27 cellular contexts compared by ENCODE assay signal in the genomic region with DNA sequence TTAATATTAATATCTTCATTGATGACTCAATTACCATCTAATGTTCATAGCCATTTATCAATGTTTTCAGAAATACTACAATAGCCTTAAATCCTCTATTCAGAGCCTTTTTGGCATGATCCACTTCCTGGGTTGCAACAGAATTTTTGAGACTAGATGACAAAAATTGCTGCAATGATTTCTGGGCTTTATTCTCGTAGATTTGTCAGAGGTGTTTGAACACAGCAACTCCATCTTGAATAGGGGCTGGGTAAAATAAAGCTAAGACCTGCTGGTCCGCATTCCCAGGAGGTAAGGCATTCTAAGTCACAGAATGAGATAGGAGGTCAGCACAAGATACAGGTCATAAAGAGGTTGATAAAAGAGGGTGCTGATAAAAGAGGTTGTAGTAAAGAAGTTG.
"Had no signal": no experiment of that assay in that cellular context is flagged by ENCODE, and none has a peak within 500 bp of the region (broad histone marks: within the 10 kb centered on the region; RNA-seq: fewer than 3 reads in every experiment).

No MANE protein-coding gene starts in this region.

- H3K4me1 Mint-ChIP-seq: stimulated activated effector memory CD8-positive, alpha-beta T cell treated with anti-CD3 and anti-CD28 coated beads, Interleukin-12 subunit alpha, Interleukin-12 subunit beta, amount 100 ng/mL, for 72 hours had no signal

- H3K27ac Mint-ChIP-seq: naive thymus-derived CD4-positive, alpha-beta T cell; natural killer cell treated with Interleukin-12 subunit alpha and Interleukin-12 subunit beta and Interleukin-15 and Interleukin-18, amount 100 ng/mL, for 72 hours; stimulated activated effector memory CD8-positive, alpha-beta T cell treated with anti-CD3 and anti-CD28 coated beads, Interleukin-12 subunit alpha, Interleukin-12 subunit beta, amount 100 ng/mL, for 72 hours; stimulated activated naive CD8-positive, alpha-beta T cell treated with anti-CD3 and anti-CD28 coated beads, Interleukin-15, Interleukin-2, amounts not matched to agents 100 ng/mL and 50 ng/mL, for 24 hours; type B pancreatic cell had no signal

- H3K36me3 Mint-ChIP-seq: naive thymus-derived CD4-positive, alpha-beta T cell; natural killer cell treated with Interleukin-12 subunit alpha and Interleukin-12 subunit beta and Interleukin-15 and Interleukin-18, amount 100 ng/mL, for 72 hours; stimulated activated effector memory CD8-positive, alpha-beta T cell treated with anti-CD3 and anti-CD28 coated beads, Interleukin-12 subunit alpha, Interleukin-12 subunit beta, amount 100 ng/mL, for 72 hours had no signal

- H3K27me3 Mint-ChIP-seq: natural killer cell treated with Interleukin-12 subunit alpha and Interleukin-12 subunit beta and Interleukin-15 and Interleukin-18, amount 100 ng/mL, for 72 hours; stimulated activated naive CD8-positive, alpha-beta T cell treated with anti-CD3 and anti-CD28 coated beads, Interleukin-15, Interleukin-2, amounts not matched to agents 100 ng/mL and 50 ng/mL, for 24 hours; type B pancreatic cell had no signal

- H3K9me3 ChIP-seq: left lung, lower lobe of right lung, mucosa of descending colon, pancreas, prostate gland, sigmoid colon, spleen, suprapubic skin, thoracic aorta, tibial artery, uterus had no signal

- H3K4me3 ChIP-seq: left lung, lower lobe of right lung, mucosa of descending colon, pancreas, prostate gland, sigmoid colon, spleen, suprapubic skin, thoracic aorta, tibial artery, uterus had no signal

- DNase-seq: hippocampal formation; kidney; left colon; left lung; lower lobe of right lung; midbrain; mucosa of descending colon; naive thymus-derived CD4-positive, alpha-beta T cell; nucleus accumbens; pancreas; posterior cingulate gyrus; retina; right cardiac atrium; sigmoid colon; small intestine; spleen; stimulated activated CD4-positive, alpha-beta T cell treated with anti-CD3 and anti-CD28 coated beads, Interleukin-4, amount 100 ng/mL, for 24 hours; stimulated activated naive CD4-positive, alpha-beta T cell; tibial artery; uterus had no signal

- H3K36me3 ChIP-seq: left lung, lower lobe of right lung, pancreas, prostate gland, sigmoid colon, spleen, suprapubic skin, thoracic aorta, tibial artery, uterus had no signal

- H3K4me3 Mint-ChIP-seq: naive thymus-derived CD4-positive, alpha-beta T cell; natural killer cell treated with Interleukin-12 subunit alpha and Interleukin-12 subunit beta and Interleukin-15 and Interleukin-18, amount 100 ng/mL, for 72 hours; stimulated activated effector memory CD8-positive, alpha-beta T cell treated with anti-CD3 and anti-CD28 coated beads, Interleukin-12 subunit alpha, Interleukin-12 subunit beta, amount 100 ng/mL, for 72 hours; stimulated activated naive CD8-positive, alpha-beta T cell treated with anti-CD3 and anti-CD28 coated beads, Interleukin-15, Interleukin-2, amounts not matched to agents 100 ng/mL and 50 ng/mL, for 24 hours; type B pancreatic cell had no signal

- H3K27ac ChIP-seq: left lung, lower lobe of right lung, pancreas, prostate gland, sigmoid colon, spleen, suprapubic skin, thoracic aorta, tibial artery, uterus had no signal

- FAIRE-seq: kidney had no signal

- H3K4me1 ChIP-seq: left lung, lower lobe of right lung, pancreas, prostate gland, sigmoid colon, tibial artery, uterus had no signal

- H3K9me3 Mint-ChIP-seq: natural killer cell treated with Interleukin-12 subunit alpha and Interleukin-12 subunit beta and Interleukin-15 and Interleukin-18, amount 100 ng/mL, for 72 hours; stimulated activated naive CD8-positive, alpha-beta T cell treated with anti-CD3 and anti-CD28 coated beads, Interleukin-15, Interleukin-2, amounts not matched to agents 100 ng/mL and 50 ng/mL, for 24 hours had no signal

- H3K27me3 ChIP-seq: left lung, pancreas, sigmoid colon, spleen, suprapubic skin, tibial artery, uterus had no signal
